In the genomic region with DNA sequence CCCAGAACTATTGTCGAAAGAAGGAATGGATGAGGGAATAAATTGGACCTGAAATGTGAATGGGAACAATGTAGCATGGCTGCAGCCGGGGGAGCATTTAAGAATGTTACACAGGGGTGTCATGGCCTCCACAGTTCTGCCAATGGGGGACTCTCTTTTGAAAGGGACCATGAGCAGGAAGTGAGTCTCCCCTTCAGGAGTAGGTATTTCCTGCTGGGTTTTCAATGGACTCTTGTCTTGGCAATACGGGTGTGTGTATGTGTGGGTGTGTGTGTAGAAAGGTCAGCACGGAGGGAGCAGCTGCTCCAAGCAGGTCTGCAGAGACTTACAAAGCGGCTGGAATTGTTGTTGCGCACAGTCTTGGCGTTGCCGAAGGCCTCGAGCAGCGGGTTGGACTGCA, we compare ENCODE assay signal across 11 cellular contexts. TPM values are rescaled to one million over a fixed set of nuclear protein-coding genes. Genes with fewer than 3 reads are reported as not detected.
A peak's percentile ranks its signal among the peaks of the same experiment; 100 is the strongest.
DNase-seq lines count a peak whose midpoint lies in the region; ATAC-seq, FAIRE-seq and TF ChIP-seq lines count a peak whose summit lies in the region.
"Had no signal": no experiment of that assay in that cellular context is flagged by ENCODE, and none has a peak within 500 bp of the region (broad histone marks: within the 10 kb centered on the region; RNA-seq: fewer than 3 reads in every experiment).

No MANE protein-coding gene starts in this region.

- POLR2A ChIA-PET in K562 (lab: Yijun Ruan, JAX): no interaction called here

- no peak for TF ChIP-seq EP300 in K562 (IDR thresholded peaks at IDR 0.05; ENCODE audit: low read length)

- peak; percentile 81 for FAIRE-seq in K562 (lab: Jason Lieb, UNC)

- in situ Hi-C loops in K562 (cut with MboI): no loop called here

- TF ChIP-seq RAD21 in K562 (CRISPR knock-in tag; conservative IDR thresholded peaks at IDR 0.05 in 1 of 2, IDR thresholded peaks at IDR 0.05 in 1 of 2): no peak

- DNase-seq in NCI-H1694 (lab: John Stamatoyannopoulos, UW) (peak; percentile 4), NCI-H1694 treated with DMSO at 0.1 percent for 48 hours (lab: John Stamatoyannopoulos, UW) (no peak), NAMALWA (ENCODE audit: low spot score) (peak; percentile 65), K562 (ENCODE audit: extremely low read depth in 1 of 4, low spot score in 3 of 4) (peak; percentile 35 to 71 (median 60)), neural progenitor cell (ENCODE audit: low spot score) (peak; percentile 57), osteocyte (ENCODE audit: extremely low spot score, unreplicated experiment) (no peak), posterior vena cava (ENCODE audit: low spot score) (no peak)
- no peak for DNase-seq in effector CD8-positive, alpha-beta T cell (lab: John Stamatoyannopoulos, UW)
- DNase-seq: activated CD8-positive, alpha-beta memory T cell treated with anti-CD3 and anti-CD28 coated beads, Interleukin-2, amount 50 U/mL, for 48 hours; naive thymus-derived CD8-positive, alpha-beta T cell; NCI-H748 treated with DMSO at 0.1 percent for 48 hours had no signal

- intact Hi-C loops in K562 (cut with micrococcal nuclease) (no loop called here), posterior vena cava (cut with DNase I) (no loop called here)

- H3K9me3 ChIP-seq in K562 (replicated peaks; ENCODE audit: control insufficient read depth, insufficient read depth, low read depth, low read length) (no peaks in the 10 kb centered on the region), neural progenitor cell (ENCODE audit: low read depth) (no peaks in the 10 kb centered on the region)

- no peaks in the 10 kb centered on the region for H3K9me3 Mint-ChIP-seq in neural progenitor cell
- H3K9me3 Mint-ChIP-seq in osteocyte (ENCODE audit: unreplicated experiment): no peaks in the 10 kb centered on the region
- H3K9me3 Mint-ChIP-seq: naive thymus-derived CD8-positive, alpha-beta T cell had no signal

- H3K27me3 ChIP-seq in K562 (ENCODE audit: control insufficient read depth in 2 of 2, insufficient read depth in 2 of 2, low read length in 2 of 2) (peaks cover 2 to 9% of the 10 kb centered on the region in 2 experiments; a peak in 2 of 5 replicates), neural progenitor cell (no peaks in the 10 kb centered on the region)

- H3K9me1 ChIP-seq in K562 (ENCODE audit: control insufficient read depth, insufficient read depth, low read length): no peaks in the 10 kb centered on the region

- H3K4me2 ChIP-seq in K562 (ENCODE audit: insufficient read depth, low read length): peak overlapping the region; percentile 28; the same call in 1 of the 2 replicates
- no peak overlapping the region for H3K4me2 ChIP-seq in neural progenitor cell

- H3K4me3 ChIP-seq in K562 (no peak overlapping the region), neural progenitor cell (no peak overlapping the region)

- H3K36me3 Mint-ChIP-seq in neural progenitor cell (no peaks in the 10 kb centered on the region), osteocyte (ENCODE audit: unreplicated experiment) (peaks cover 1% of the 10 kb centered on the region)

- no peak for TF ChIP-seq POLR2A in K562 (conservative IDR thresholded peaks at IDR 0.05)

- ATAC-seq in K562: peak; percentile 86

- H2AFZ ChIP-seq in K562 (ENCODE audit: low read depth, low read length) (peak overlapping the region; percentile 75), neural progenitor cell (replicated peaks) (peak overlapping the region; percentile 34)

- H3F3A ChIP-seq in neural progenitor cell (ENCODE audit: low read depth): no peaks in the 10 kb centered on the region

- H3K27me3 Mint-ChIP-seq in neural progenitor cell (ENCODE audit: insufficient read depth, low read depth): peaks cover 3% of the 10 kb centered on the region
- no peaks in the 10 kb centered on the region for H3K27me3 Mint-ChIP-seq in osteocyte (ENCODE audit: unreplicated experiment)
- H3K27me3 Mint-ChIP-seq: naive thymus-derived CD8-positive, alpha-beta T cell had no signal

- peak overlapping the region; percentile 22 for H3K4me3 Mint-ChIP-seq in neural progenitor cell
- H3K4me3 Mint-ChIP-seq in osteocyte (ENCODE audit: unreplicated experiment): no peak overlapping the region
- H3K4me3 Mint-ChIP-seq: naive thymus-derived CD8-positive, alpha-beta T cell had no signal

- H3K9ac ChIP-seq in K562 (ENCODE audit: insufficient read depth in 1 of 2, low read depth in 2 of 2, low read length in 2 of 2): no peak overlapping the region
- no peak overlapping the region for H3K9ac ChIP-seq in neural progenitor cell

- H4K20me1 ChIP-seq in K562 (replicated peaks; ENCODE audit: control insufficient read depth, insufficient read depth, low read length): no peaks in the 10 kb centered on the region
- H4K20me1 ChIP-seq in neural progenitor cell (ENCODE audit: low read depth): no peaks in the 10 kb centered on the region

- TF ChIP-seq CTCF in K562 (IDR thresholded peaks at IDR 0.05 in 2 of 3, conservative IDR thresholded peaks at IDR 0.05 in 1 of 3; ENCODE audit: insufficient read depth in 2 of 3, low read depth in 1 of 3, low read length in 3 of 3) (no peak), neural progenitor cell (IDR thresholded peaks at IDR 0.05) (no peak), osteocyte (IDR thresholded peaks at IDR 0.05) (no peak)

- H3K4me1 ChIP-seq in K562 (replicated peaks in 1 of 2; ENCODE audit: control insufficient read depth in 2 of 2, insufficient read depth in 2 of 2, low read length in 2 of 2) (peaks cover 0 to 8% of the 10 kb centered on the region in 2 experiments; a peak in 2 of 5 replicates), neural progenitor cell (no peaks in the 10 kb centered on the region)

- no peak overlapping the region for H3K27ac ChIP-seq in K562 (ENCODE audit: extremely low read depth, low read depth, low read length)
- H3K27ac ChIP-seq in neural progenitor cell: no peak overlapping the region

- no TSS peak for BruUV-seq in K562 (replicated peaks; lab: Mats Ljungman, UMichigan)

- 48% methylated on average over 10 of the region's 10 CpGs for WGBS in K562 (ENCODE audit: insufficient coverage, low coverage, missing lambda C conversion rate)

- H3K4me1 Mint-ChIP-seq in neural progenitor cell: peaks cover 8% of the 10 kb centered on the region
- H3K4me1 Mint-ChIP-seq in osteocyte (ENCODE audit: unreplicated experiment): no peaks in the 10 kb centered on the region

- H3K36me3 ChIP-seq in K562 (ENCODE audit: control insufficient read depth, insufficient read depth, low read length) (no peaks in the 10 kb centered on the region), neural progenitor cell (no peaks in the 10 kb centered on the region)

- H3K27ac Mint-ChIP-seq in neural progenitor cell (peak overlapping the region; percentile 50), osteocyte (ENCODE audit: unreplicated experiment) (no peak overlapping the region)

- H3K79me2 ChIP-seq in K562 (ENCODE audit: control insufficient read depth, insufficient read depth, low read length) (no peaks in the 10 kb centered on the region), neural progenitor cell (ENCODE audit: low read depth) (no peaks in the 10 kb centered on the region)

- CTCF ChIA-PET in K562 (lab: Yijun Ruan, JAX; ENCODE audit: low intra/inter-chr PET ratio): no interaction called here

RNA-seq across cellular contexts. Expression of gene MYO1F, which starts 24.4 kb away (rescaled TPM):
- total RNA-seq in K562 (2011; cell fraction: chromatin; rRNA removed; ENCODE audit: low replicate concordance): 5.4 and 19.9 TPM in 2 replicates
- total RNA-seq in K562 (2011; cell fraction: nucleolus; rRNA removed): 7.4 and 10.8 TPM in 2 replicates
- total RNA-seq in K562 (2011; cell fraction: nucleoplasm; rRNA removed): 7.2 and 14.7 TPM in 2 replicates
- total RNA-seq in K562 (2014; rRNA removed) (2.0 and 5.7 TPM in 2 replicates), K562 (2014; rRNA removed; fragmentation: Illumina TruSeq; extraction: Trizol) (2.6 and 2.8 TPM in 2 replicates), K562 (2015; rRNA removed; fragmentation: Illumina TruSeq; extraction: Trizol) (8.1 and 9.4 TPM in 2 replicates), K562 (2021) (4.5 and 6.0 TPM in 2 replicates), neural progenitor cell (ENCODE audit: low replicate concordance) (0.09 and 0.15 TPM in 2 replicates), osteocyte (0.31 and 0.43 TPM in 2 replicates), posterior vena cava (10 to 100 TPM; 19.1 to 37.3 TPM)
- polyA plus RNA-seq in K562 (2011; rRNA removed) (3.5 and 8.1 TPM in 2 replicates), K562 (2014; fragmentation: Illumina TruSeq; extraction: Trizol) (5.3 and 5.6 TPM in 2 replicates), K562 (2014; fragmentation: Nextera tagmentation; extraction: Ambion mirVana) (under 1 TPM; 0.78 to 0.82 TPM), K562 (2014; rRNA removed) (3.0 and 4.3 TPM in 2 replicates)
- 4.3 and 17.3 TPM in 2 replicates for polyA plus RNA-seq in K562 (2011; cell fraction: cytosol; rRNA removed)
- 5.6 and 11.4 TPM in 2 replicates for polyA plus RNA-seq in K562 (2011; cell fraction: nucleus; rRNA removed)
- 10.8 and 26.9 TPM in 2 replicates for polyA plus RNA-seq in K562 (2012)
- polyA minus RNA-seq in K562 (2011; rRNA and poly(A)+ RNA removed): 3.7 and 10.6 TPM in 2 replicates
- polyA minus RNA-seq in K562 (2011; cell fraction: cytosol; rRNA and poly(A)+ RNA removed): 5.9 and 10.6 TPM in 2 replicates
- polyA minus RNA-seq in K562 (2011; cell fraction: nucleus; rRNA and poly(A)+ RNA removed): 6.1 and 9.4 TPM in 2 replicates

RNA-seq across cellular contexts. Expression of gene ZNF414, which starts 38.8 kb away (rescaled TPM):
- 2.9 and 6.1 TPM in 2 replicates for total RNA-seq in K562 (2011; cell fraction: chromatin; rRNA removed; ENCODE audit: low replicate concordance)
- 8.3 and 10.9 TPM in 2 replicates for total RNA-seq in K562 (2011; cell fraction: nucleolus; rRNA removed)
- total RNA-seq in K562 (2011; cell fraction: nucleoplasm; rRNA removed): 6.6 and 9.3 TPM in 2 replicates
- 3.8 and 11.0 TPM in 2 replicates for total RNA-seq in K562 (2014; rRNA removed)
- total RNA-seq in K562 (2014; rRNA removed; fragmentation: Illumina TruSeq; extraction: Trizol): not detected in 2 replicates
- 2.0 and 3.0 TPM in 2 replicates for total RNA-seq in K562 (2015; rRNA removed; fragmentation: Illumina TruSeq; extraction: Trizol)
- 25.8 and 27.2 TPM in 2 replicates for total RNA-seq in K562 (2021)
- 1.7 and 4.2 TPM in 2 replicates for polyA plus RNA-seq in K562 (2011; rRNA removed)
- polyA plus RNA-seq in K562 (2011; cell fraction: cytosol; rRNA removed): 1.6 and 7.1 TPM in 2 replicates
- 10.5 and 20.0 TPM in 2 replicates for polyA plus RNA-seq in K562 (2011; cell fraction: nucleus; rRNA removed)
- 15.2 and 17.6 TPM in 2 replicates for polyA plus RNA-seq in K562 (2012)
- polyA plus RNA-seq in K562 (2014; fragmentation: Illumina TruSeq; extraction: Trizol): 2.2 and 10.2 TPM in 2 replicates
- under 1 TPM in 1 of 2 experiments, not detected in 1; 0.03 TPM for polyA plus RNA-seq in K562 (2014; fragmentation: Nextera tagmentation; extraction: Ambion mirVana)
- 15.6 and 16.0 TPM in 2 replicates for polyA plus RNA-seq in K562 (2014; rRNA removed)
- 0.46 and 0.84 TPM in 2 replicates for polyA minus RNA-seq in K562 (2011; rRNA and poly(A)+ RNA removed)
- 12.5 and 17.9 TPM in 2 replicates for polyA minus RNA-seq in K562 (2011; cell fraction: cytosol; rRNA and poly(A)+ RNA removed)
- polyA minus RNA-seq in K562 (2011; cell fraction: nucleus; rRNA and poly(A)+ RNA removed): 3.4 and 4.2 TPM in 2 replicates
- total RNA-seq in neural progenitor cell (ENCODE audit: low replicate concordance): 1.8 and 8.9 TPM in 2 replicates
- total RNA-seq in osteocyte: 23.9 and 29.9 TPM in 2 replicates
- 10 to 100 TPM; 15.9 to 16.0 TPM for total RNA-seq in posterior vena cava

RNA-seq across cellular contexts. Expression of gene PRAM1, which starts 50.4 kb away (rescaled TPM):
- 0.69 TPM in 1 of 2 replicates, not detected in the other for total RNA-seq in K562 (2011; cell fraction: chromatin; rRNA removed; ENCODE audit: low replicate concordance)
- 0.39 TPM in 1 of 2 replicates, not detected in the other for total RNA-seq in K562 (2011; cell fraction: nucleolus; rRNA removed)
- not detected in 2 replicates for total RNA-seq in K562 (2011; cell fraction: nucleoplasm; rRNA removed)
- total RNA-seq in K562 (2014; rRNA removed): 0.05 TPM in 1 of 2 replicates, not detected in the other
- total RNA-seq in K562 (2014; rRNA removed; fragmentation: Illumina TruSeq; extraction: Trizol): not detected in 2 replicates
- total RNA-seq in K562 (2015; rRNA removed; fragmentation: Illumina TruSeq; extraction: Trizol): not detected in 2 replicates
- total RNA-seq in K562 (2021): 0.09 and 0.11 TPM in 2 replicates
- not detected in 2 replicates for polyA plus RNA-seq in K562 (2011; rRNA removed)
- polyA plus RNA-seq in K562 (2011; cell fraction: cytosol; rRNA removed): not detected in 2 replicates
- polyA plus RNA-seq in K562 (2011; cell fraction: nucleus; rRNA removed): 0.26 TPM in 1 of 2 replicates, not detected in the other
- polyA plus RNA-seq in K562 (2012): 0.08 TPM in 1 of 2 replicates, not detected in the other
- 0.07 TPM in 1 of 2 replicates, not detected in the other for polyA plus RNA-seq in K562 (2014; fragmentation: Illumina TruSeq; extraction: Trizol)
- polyA plus RNA-seq in K562 (2014; fragmentation: Nextera tagmentation; extraction: Ambion mirVana): not detected
- not detected in 2 replicates for polyA plus RNA-seq in K562 (2014; rRNA removed)
- polyA minus RNA-seq in K562 (2011; rRNA and poly(A)+ RNA removed): not detected in 2 replicates
- not detected in 2 replicates for polyA minus RNA-seq in K562 (2011; cell fraction: cytosol; rRNA and poly(A)+ RNA removed)
- polyA minus RNA-seq in K562 (2011; cell fraction: nucleus; rRNA and poly(A)+ RNA removed): not detected in 2 replicates
- total RNA-seq in neural progenitor cell (ENCODE audit: low replicate concordance): 0.22 and 0.56 TPM in 2 replicates
- 0.24 and 0.42 TPM in 2 replicates for total RNA-seq in osteocyte
- 1 to 10 TPM; 1.5 to 2.6 TPM for total RNA-seq in posterior vena cava

RNA-seq across cellular contexts. Expression of gene ADAMTS10, which starts 57.7 kb away (rescaled TPM):
- total RNA-seq in K562 (2011; cell fraction: chromatin; rRNA removed; ENCODE audit: low replicate concordance): 2.3 and 5.9 TPM in 2 replicates
- 2.6 and 5.5 TPM in 2 replicates for total RNA-seq in K562 (2011; cell fraction: nucleolus; rRNA removed)
- 2.8 and 3.6 TPM in 2 replicates for total RNA-seq in K562 (2011; cell fraction: nucleoplasm; rRNA removed)
- total RNA-seq in K562 (2014; rRNA removed): 0.33 and 0.41 TPM in 2 replicates
- total RNA-seq in K562 (2014; rRNA removed; fragmentation: Illumina TruSeq; extraction: Trizol): not detected in 2 replicates
- total RNA-seq in K562 (2015; rRNA removed; fragmentation: Illumina TruSeq; extraction: Trizol): 0.30 and 0.33 TPM in 2 replicates
- 0.29 and 1.2 TPM in 2 replicates for total RNA-seq in K562 (2021)
- polyA plus RNA-seq in K562 (2011; rRNA removed): 0.28 and 0.57 TPM in 2 replicates
- 0.72 and 1.2 TPM in 2 replicates for polyA plus RNA-seq in K562 (2011; cell fraction: cytosol; rRNA removed)
- 3.7 and 14.1 TPM in 2 replicates for polyA plus RNA-seq in K562 (2011; cell fraction: nucleus; rRNA removed)
- 0.76 and 1.1 TPM in 2 replicates for polyA plus RNA-seq in K562 (2012)
- polyA plus RNA-seq in K562 (2014; fragmentation: Illumina TruSeq; extraction: Trizol): 0.30 TPM in 1 of 2 replicates, not detected in the other
- polyA plus RNA-seq in K562 (2014; fragmentation: Nextera tagmentation; extraction: Ambion mirVana): not detected
- 0.84 and 1.8 TPM in 2 replicates for polyA plus RNA-seq in K562 (2014; rRNA removed)
- polyA minus RNA-seq in K562 (2011; rRNA and poly(A)+ RNA removed): 0.30 and 0.53 TPM in 2 replicates
- polyA minus RNA-seq in K562 (2011; cell fraction: cytosol; rRNA and poly(A)+ RNA removed): 1.4 TPM in 1 of 2 replicates, not detected in the other
- polyA minus RNA-seq in K562 (2011; cell fraction: nucleus; rRNA and poly(A)+ RNA removed): 1.8 and 6.3 TPM in 2 replicates
- total RNA-seq in neural progenitor cell (ENCODE audit: low replicate concordance): 5.8 and 7.9 TPM in 2 replicates
- 86.5 and 96.2 TPM in 2 replicates for total RNA-seq in osteocyte
- total RNA-seq in posterior vena cava: 10 to 100 TPM; 27.2 to 43.3 TPM

Comparison
In these comparisons a context has a peak if more than half of its experiments do, and no peak if none do; other contexts are left out.
1. DNase-seq: peak in NCI-H1694 (single experiment), NAMALWA (single experiment), K562 (4 of 4) and neural progenitor cell (single experiment); none in NCI-H1694 treated with DMSO at 0.1 percent for 48 hours (single experiment), osteocyte (single experiment), posterior vena cava (single experiment) and effector CD8-positive, alpha-beta T cell (single experiment).